ENCODE assay signal across 1 cellular context in the genomic region with DNA sequence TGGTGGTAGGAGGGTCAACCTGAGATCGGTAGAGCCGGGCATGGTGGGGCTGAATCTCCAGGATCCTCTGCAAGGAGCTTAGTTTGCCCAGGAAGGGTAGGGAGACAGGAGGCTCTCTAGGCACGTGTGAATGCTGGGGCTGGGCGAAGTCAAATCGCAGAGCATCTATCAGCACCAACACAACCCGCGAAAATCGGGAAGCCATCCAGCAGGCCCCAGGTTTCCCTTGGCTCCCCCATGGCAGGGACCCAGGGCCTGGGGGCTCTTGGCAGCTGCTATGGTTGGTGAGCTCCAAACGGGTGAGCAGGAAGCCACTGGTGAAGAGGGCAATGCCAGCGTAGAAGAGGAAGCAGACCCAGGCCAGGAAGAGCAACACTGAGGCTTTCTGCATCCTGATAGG.
A peak's percentile ranks its signal among the peaks of the same experiment; 100 is the strongest.
TF ChIP-seq lines count a peak whose summit lies in the region.

No MANE protein-coding gene starts in this region.

TF ChIP-seq in HepG2, 621 proteins besides CTCF, POLR2A, EP300 and RAD21:
- TF ChIP-seq KDM1A (CRISPR knock-in tag; IDR thresholded peaks at IDR 0.05), result no peak
- peak; percentile 63; the same call in 1 of the 2 replicates for TF ChIP-seq ZBTB38 (CRISPR knock-in tag; IDR thresholded peaks at IDR 0.05)
